Comparison of ENCODE assay signal across 9 cellular contexts in the genomic region with DNA sequence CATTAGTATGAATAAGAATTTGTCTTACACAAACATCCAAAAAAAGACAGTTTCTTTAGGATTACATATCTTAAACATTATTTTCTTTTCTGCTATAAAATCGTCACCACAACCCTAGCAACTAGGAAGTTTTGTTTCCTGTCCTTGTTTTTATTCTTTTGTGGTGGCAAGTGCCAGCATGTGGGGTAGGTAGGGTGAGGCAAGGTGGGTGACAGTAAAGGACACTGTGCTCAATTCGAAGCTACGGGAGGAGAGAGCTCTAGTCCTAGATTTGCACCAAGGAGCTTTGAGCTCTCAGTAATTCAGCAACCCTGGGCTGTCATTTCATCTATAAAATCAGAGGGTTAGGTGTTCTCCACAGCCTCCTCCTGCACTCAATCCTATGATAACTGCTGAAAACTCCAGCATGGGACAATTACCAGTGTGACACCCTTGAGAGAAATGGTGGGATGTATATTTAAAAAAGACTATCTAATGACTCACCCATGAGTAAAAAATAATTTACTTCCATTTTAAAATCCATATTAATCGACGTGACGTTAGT.
DNase-seq lines count a peak whose midpoint lies in the region; ATAC-seq and TF ChIP-seq lines count a peak whose summit lies in the region.
"Had no signal": no experiment of that assay in that cellular context is flagged by ENCODE, and none has a peak within 500 bp of the region (broad histone marks: within the 10 kb centered on the region; RNA-seq: fewer than 3 reads in every experiment).

No MANE protein-coding gene starts in this region.

- peak overlapping the region; percentile 18; the same call in 1 of the 2 replicates for H2AFZ ChIP-seq in GM23248

- H3K79me2 ChIP-seq in GM23248 (ENCODE audit: insufficient read depth) = peaks cover 15% of the 10 kb centered on the region

- TF ChIP-seq CTCF in Peyer's patch (IDR thresholded peaks at IDR 0.05) (no peak), esophagus squamous epithelium (IDR thresholded peaks at IDR 0.05) (no peak)

- peaks cover 22% of the 10 kb centered on the region for H3F3A ChIP-seq in GM23248 (ENCODE audit: insufficient read depth)

- ATAC-seq in stimulated activated naive CD8-positive, alpha-beta T cell treated with anti-CD3 and anti-CD28 coated beads, Interleukin-15, Interleukin-2, amounts not matched to agents 100 U/mL and 50 U/mL, for 24 hours = peak; percentile 10
- ATAC-seq in GM18502 (IDR thresholded peaks at IDR 0.05; ENCODE audit: poor library complexity, unreplicated experiment) (no peak), left lobe of liver (no peak)

- intact Hi-C loops in esophagus squamous epithelium (cut with DNase I) = no loop called here

- in situ Hi-C loops in GM23248 (cut with MboI) = no loop called here

- H4K20me1 ChIP-seq in GM23248 (ENCODE audit: insufficient read depth) = no peaks in the 10 kb centered on the region

- no peaks in the 10 kb centered on the region for H3K9me3 ChIP-seq in GM23248 (ENCODE audit: low read depth)
- H3K9me3 ChIP-seq in Peyer's patch = no peaks in the 10 kb centered on the region
- H3K9me3 ChIP-seq in esophagus squamous epithelium = no peaks in the 10 kb centered on the region

- H3K27me3 ChIP-seq in GM23248 (replicated peaks; ENCODE audit: insufficient read depth) = no peaks in the 10 kb centered on the region
- no peaks in the 10 kb centered on the region for H3K27me3 ChIP-seq in Peyer's patch
- H3K27me3 ChIP-seq in esophagus squamous epithelium = no peaks in the 10 kb centered on the region

- H3K27ac ChIP-seq in GM23248 (peak overlapping the region; percentile 90), Peyer's patch (peak overlapping the region; percentile 44 to 71 (median 68)), esophagus squamous epithelium (peak overlapping the region in 3 of 4 donors; percentile 7 to 71 (median 45))

- TF ChIP-seq POLR2A in Peyer's patch (IDR thresholded peaks at IDR 0.05) = no peak
- TF ChIP-seq POLR2A in esophagus squamous epithelium (IDR thresholded peaks at IDR 0.05) = no peak

- peak overlapping the region; percentile 65 for H3K9ac ChIP-seq in GM23248

- H3K4me3 ChIP-seq in GM23248 (peak overlapping the region; percentile 42), Peyer's patch (no peak overlapping the region), esophagus squamous epithelium (no peak overlapping the region)

- WGBS in GM23248 (ENCODE audit: low coverage in 1 of 2, low lambda C conversion rate in 2 of 2, missing lambda C conversion rate in 2 of 2), 2 experiments = 48 to 50% methylated on average over 6 of the region's 6 CpGs
- 50 to 54% methylated on average over 6 of the region's 6 CpGs for WGBS in esophagus squamous epithelium, 2 donors

- no peaks in the 10 kb centered on the region for H3K36me3 ChIP-seq in GM23248 (ENCODE audit: low read depth)
- no peaks in the 10 kb centered on the region for H3K36me3 ChIP-seq in Peyer's patch
- H3K36me3 ChIP-seq in esophagus squamous epithelium = no peaks in the 10 kb centered on the region

- no peaks in the 10 kb centered on the region for H3K9me2 ChIP-seq in GM23248 (ENCODE audit: insufficient read depth)

- DNase-seq in GM23248 = no peak
- no peak for DNase-seq in Peyer's patch
- DNase-seq in esophagus squamous epithelium (lab: John Stamatoyannopoulos, UW) = no peak
- DNase-seq in stimulated activated naive CD8-positive, alpha-beta T cell treated with anti-CD3 and anti-CD28 coated beads, Interleukin-15, Interleukin-2, amounts not matched to agents 100 U/mL and 50 U/mL, for 24 hours = no peak
- DNase-seq in NCI-H2029 treated with DMSO at 0.1 percent for 48 hours (lab: John Stamatoyannopoulos, UW) = no peak
- no peak for DNase-seq in left lobe of liver (ENCODE audit: low spot score)
- DNase-seq: H7, KBM-7 had no signal

- H3K4me2 ChIP-seq in GM23248 (ENCODE audit: unreplicated experiment) = peak overlapping the region; percentile 36

- H3K4me1 ChIP-seq in GM23248 (ENCODE audit: insufficient read depth) = peaks cover 22% of the 10 kb centered on the region
- peaks cover 2 to 47% (median 31%) of the 10 kb centered on the region in 4 donors for H3K4me1 ChIP-seq in Peyer's patch
- H3K4me1 ChIP-seq in esophagus squamous epithelium = peaks cover 8 to 42% (median 12%) of the 10 kb centered on the region in 3 donors
